Comparison of ENCODE assay signal across 1 cellular context in the genomic region with DNA sequence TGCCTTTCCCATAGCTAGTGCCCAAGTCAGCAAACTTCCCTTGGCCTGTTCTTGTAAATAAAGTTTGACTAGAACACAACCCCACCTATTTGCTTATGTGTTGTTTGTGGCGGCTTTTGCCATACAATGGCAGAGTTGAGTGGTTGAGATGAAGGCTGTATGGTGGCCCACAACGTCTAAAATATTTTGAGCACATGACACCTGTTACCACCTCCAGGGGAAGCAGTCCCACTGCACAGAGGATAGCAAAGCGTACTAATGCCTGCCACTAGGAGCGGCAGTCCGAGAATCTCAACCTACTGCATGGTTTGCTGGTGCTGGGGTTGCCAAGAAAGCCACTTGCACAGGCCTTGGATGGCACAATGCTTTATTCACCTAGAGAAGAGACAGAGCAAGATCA.
TF ChIP-seq lines count a peak whose summit lies in the region.

No MANE protein-coding gene starts in this region.

TF ChIP-seq in H1, 55 proteins besides CTCF, POLR2A, EP300 and RAD21:
- TF ChIP-seq, protein P1, sequence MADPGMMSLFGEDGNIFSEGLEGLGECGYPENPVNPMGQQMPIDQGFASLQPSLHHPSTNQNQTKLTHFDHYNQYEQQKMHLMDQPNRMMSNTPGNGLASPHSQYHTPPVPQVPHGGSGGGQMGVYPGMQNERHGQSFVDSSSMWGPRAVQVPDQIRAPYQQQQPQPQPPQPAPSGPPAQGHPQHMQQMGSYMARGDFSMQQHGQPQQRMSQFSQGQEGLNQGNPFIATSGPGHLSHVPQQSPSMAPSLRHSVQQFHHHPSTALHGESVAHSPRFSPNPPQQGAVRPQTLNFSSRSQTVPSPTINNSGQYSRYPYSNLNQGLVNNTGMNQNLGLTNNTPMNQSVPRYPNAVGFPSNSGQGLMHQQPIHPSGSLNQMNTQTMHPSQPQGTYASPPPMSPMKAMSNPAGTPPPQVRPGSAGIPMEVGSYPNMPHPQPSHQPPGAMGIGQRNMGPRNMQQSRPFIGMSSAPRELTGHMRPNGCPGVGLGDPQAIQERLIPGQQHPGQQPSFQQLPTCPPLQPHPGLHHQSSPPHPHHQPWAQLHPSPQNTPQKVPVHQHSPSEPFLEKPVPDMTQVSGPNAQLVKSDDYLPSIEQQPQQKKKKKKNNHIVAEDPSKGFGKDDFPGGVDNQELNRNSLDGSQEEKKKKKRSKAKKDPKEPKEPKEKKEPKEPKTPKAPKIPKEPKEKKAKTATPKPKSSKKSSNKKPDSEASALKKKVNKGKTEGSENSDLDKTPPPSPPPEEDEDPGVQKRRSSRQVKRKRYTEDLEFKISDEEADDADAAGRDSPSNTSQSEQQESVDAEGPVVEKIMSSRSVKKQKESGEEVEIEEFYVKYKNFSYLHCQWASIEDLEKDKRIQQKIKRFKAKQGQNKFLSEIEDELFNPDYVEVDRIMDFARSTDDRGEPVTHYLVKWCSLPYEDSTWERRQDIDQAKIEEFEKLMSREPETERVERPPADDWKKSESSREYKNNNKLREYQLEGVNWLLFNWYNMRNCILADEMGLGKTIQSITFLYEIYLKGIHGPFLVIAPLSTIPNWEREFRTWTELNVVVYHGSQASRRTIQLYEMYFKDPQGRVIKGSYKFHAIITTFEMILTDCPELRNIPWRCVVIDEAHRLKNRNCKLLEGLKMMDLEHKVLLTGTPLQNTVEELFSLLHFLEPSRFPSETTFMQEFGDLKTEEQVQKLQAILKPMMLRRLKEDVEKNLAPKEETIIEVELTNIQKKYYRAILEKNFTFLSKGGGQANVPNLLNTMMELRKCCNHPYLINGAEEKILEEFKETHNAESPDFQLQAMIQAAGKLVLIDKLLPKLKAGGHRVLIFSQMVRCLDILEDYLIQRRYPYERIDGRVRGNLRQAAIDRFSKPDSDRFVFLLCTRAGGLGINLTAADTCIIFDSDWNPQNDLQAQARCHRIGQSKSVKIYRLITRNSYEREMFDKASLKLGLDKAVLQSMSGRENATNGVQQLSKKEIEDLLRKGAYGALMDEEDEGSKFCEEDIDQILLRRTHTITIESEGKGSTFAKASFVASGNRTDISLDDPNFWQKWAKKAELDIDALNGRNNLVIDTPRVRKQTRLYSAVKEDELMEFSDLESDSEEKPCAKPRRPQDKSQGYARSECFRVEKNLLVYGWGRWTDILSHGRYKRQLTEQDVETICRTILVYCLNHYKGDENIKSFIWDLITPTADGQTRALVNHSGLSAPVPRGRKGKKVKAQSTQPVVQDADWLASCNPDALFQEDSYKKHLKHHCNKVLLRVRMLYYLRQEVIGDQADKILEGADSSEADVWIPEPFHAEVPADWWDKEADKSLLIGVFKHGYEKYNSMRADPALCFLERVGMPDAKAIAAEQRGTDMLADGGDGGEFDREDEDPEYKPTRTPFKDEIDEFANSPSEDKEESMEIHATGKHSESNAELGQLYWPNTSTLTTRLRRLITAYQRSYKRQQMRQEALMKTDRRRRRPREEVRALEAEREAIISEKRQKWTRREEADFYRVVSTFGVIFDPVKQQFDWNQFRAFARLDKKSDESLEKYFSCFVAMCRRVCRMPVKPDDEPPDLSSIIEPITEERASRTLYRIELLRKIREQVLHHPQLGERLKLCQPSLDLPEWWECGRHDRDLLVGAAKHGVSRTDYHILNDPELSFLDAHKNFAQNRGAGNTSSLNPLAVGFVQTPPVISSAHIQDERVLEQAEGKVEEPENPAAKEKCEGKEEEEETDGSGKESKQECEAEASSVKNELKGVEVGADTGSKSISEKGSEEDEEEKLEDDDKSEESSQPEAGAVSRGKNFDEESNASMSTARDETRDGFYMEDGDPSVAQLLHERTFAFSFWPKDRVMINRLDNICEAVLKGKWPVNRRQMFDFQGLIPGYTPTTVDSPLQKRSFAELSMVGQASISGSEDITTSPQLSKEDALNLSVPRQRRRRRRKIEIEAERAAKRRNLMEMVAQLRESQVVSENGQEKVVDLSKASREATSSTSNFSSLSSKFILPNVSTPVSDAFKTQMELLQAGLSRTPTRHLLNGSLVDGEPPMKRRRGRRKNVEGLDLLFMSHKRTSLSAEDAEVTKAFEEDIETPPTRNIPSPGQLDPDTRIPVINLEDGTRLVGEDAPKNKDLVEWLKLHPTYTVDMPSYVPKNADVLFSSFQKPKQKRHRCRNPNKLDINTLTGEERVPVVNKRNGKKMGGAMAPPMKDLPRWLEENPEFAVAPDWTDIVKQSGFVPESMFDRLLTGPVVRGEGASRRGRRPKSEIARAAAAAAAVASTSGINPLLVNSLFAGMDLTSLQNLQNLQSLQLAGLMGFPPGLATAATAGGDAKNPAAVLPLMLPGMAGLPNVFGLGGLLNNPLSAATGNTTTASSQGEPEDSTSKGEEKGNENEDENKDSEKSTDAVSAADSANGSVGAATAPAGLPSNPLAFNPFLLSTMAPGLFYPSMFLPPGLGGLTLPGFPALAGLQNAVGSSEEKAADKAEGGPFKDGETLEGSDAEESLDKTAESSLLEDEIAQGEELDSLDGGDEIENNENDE (IDR thresholded peaks at IDR 0.05; ENCODE audit: insufficient replicate concordance, low read length), result no peak
- no peak for TF ChIP-seq KDM4A (IDR thresholded peaks at IDR 0.05; ENCODE audit: low read depth, low read length, severe bottlenecking)
- no peak for TF ChIP-seq HDAC2 (IDR thresholded peaks at IDR 0.05; ENCODE audit: borderline replicate concordance in 1 of 2, low read depth in 2 of 2, low read length in 2 of 2)
- TF ChIP-seq TEAD4 (IDR thresholded peaks at IDR 0.05; ENCODE audit: low read depth, low read length), result no peak
- no peak for TF ChIP-seq CHD1 (IDR thresholded peaks at IDR 0.05; ENCODE audit: low read depth, low read length)
- TF ChIP-seq, protein P2, sequence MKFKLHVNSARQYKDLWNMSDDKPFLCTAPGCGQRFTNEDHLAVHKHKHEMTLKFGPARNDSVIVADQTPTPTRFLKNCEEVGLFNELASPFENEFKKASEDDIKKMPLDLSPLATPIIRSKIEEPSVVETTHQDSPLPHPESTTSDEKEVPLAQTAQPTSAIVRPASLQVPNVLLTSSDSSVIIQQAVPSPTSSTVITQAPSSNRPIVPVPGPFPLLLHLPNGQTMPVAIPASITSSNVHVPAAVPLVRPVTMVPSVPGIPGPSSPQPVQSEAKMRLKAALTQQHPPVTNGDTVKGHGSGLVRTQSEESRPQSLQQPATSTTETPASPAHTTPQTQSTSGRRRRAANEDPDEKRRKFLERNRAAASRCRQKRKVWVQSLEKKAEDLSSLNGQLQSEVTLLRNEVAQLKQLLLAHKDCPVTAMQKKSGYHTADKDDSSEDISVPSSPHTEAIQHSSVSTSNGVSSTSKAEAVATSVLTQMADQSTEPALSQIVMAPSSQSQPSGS (IDR thresholded peaks at IDR 0.05; ENCODE audit: low read length), result no peak
- no peak for TF ChIP-seq NANOG (IDR thresholded peaks at IDR 0.05; ENCODE audit: insufficient read depth, low read depth, low read length, poor library complexity, severe bottlenecking)
- TF ChIP-seq RNF2 (IDR thresholded peaks at IDR 0.05; ENCODE audit: borderline replicate concordance, low read depth, low read length, missing control alignments, poor library complexity, severe bottlenecking), result no peak
- TF ChIP-seq TAF1 (IDR thresholded peaks at IDR 0.05; ENCODE audit: low read depth, low read length), result no peak
- TF ChIP-seq RFX5 (IDR thresholded peaks at IDR 0.05; ENCODE audit: borderline replicate concordance, low read depth, low read length), result no peak
- no peak for TF ChIP-seq RBBP5 (IDR thresholded peaks at IDR 0.05; ENCODE audit: borderline replicate concordance, low read depth, low read length)
- no peak for TF ChIP-seq GTF2F1 (IDR thresholded peaks at IDR 0.05; ENCODE audit: borderline replicate concordance, low read depth, low read length)
- TF ChIP-seq SAP30 (IDR thresholded peaks at IDR 0.05; ENCODE audit: insufficient read depth, insufficient replicate concordance, low read length), result no peak
- TF ChIP-seq BRCA1 (IDR thresholded peaks at IDR 0.05; ENCODE audit: low read depth, low read length), result no peak
- no peak for TF ChIP-seq CREB1 (IDR thresholded peaks at IDR 0.05)
- no peak for TF ChIP-seq EGR1 (IDR thresholded peaks at IDR 0.05; ENCODE audit: borderline replicate concordance, low read depth, low read length)
- TF ChIP-seq CEBPB (IDR thresholded peaks at IDR 0.05; ENCODE audit: low read depth, low read length), result no peak
- no peak for TF ChIP-seq PHF8 (conservative IDR thresholded peaks at IDR 0.05; ENCODE audit: low read depth, low read length)
- no peak for TF ChIP-seq TAF7 (optimal IDR thresholded peaks at IDR 0.05; ENCODE audit: borderline replicate concordance, low read depth, low read length)
- TF ChIP-seq SP2 (IDR thresholded peaks at IDR 0.05; ENCODE audit: low read length), result no peak
TF ChIP-seq in H1: peak in this region for 0.
